Comparison of ENCODE assay signal across 40 cellular contexts in the genomic region with DNA sequence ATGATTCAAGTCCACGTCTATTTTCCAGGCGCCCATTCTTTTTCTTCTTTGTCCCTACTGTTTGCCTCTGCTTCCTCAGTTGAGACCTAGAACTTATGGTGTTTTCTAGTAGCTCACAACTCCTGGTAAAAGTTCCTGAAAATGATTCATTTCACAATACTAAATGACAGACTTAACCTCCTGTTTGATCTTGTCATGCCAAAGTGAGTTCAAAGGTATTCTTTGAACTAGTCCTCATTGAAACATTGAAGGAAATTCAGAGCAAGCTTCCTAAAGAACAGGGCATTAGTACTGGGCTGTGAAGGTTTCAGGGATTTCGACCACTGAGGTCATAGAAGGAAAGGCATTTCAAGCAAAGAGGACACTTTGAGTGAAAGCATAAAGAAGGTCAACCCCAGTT.
"Had no signal": no experiment of that assay in that cellular context is flagged by ENCODE, and none has a peak within 500 bp of the region (broad histone marks: within the 10 kb centered on the region; RNA-seq: fewer than 3 reads in every experiment).

No MANE protein-coding gene starts in this region.

- H3K36me3 ChIP-seq: adrenal gland, ascending aorta, brain microvascular endothelial cell, breast epithelium, cardiac muscle cell had no signal

- H3K4me3 Mint-ChIP-seq: activated naive CD4-positive, alpha-beta T cell treated with anti-CD3 and anti-CD28 coated beads for 36 hours; activated naive CD4-positive, alpha-beta T cell treated with anti-CD3 and anti-CD28 coated beads, Interleukin-2, amount 10 ng/mL, durations not matched to agents 7 days and 5 days; activated naive CD4-positive, alpha-beta T cell treated with anti-CD3 and anti-CD28 coated beads, Interleukin-2, amount 50 U/mL, for 24 hours; activated naive CD8-positive, alpha-beta T cell; activated naive CD8-positive, alpha-beta T cell treated with anti-CD3 and anti-CD28 coated beads for 36 hours; activated naive CD8-positive, alpha-beta T cell treated with anti-CD3 and anti-CD28 coated beads, Interleukin-2, amount 10 ng/mL, durations not matched to agents 7 days and 5 days; activated naive CD8-positive, alpha-beta T cell treated with anti-CD3 and anti-CD28 coated beads, Interleukin-2, amount 50 U/mL, for 24 hours; activated T-cell treated with anti-CD3 and anti-CD28 coated beads, Interleukin-2, amount 50 U/mL, for 24 hours; activated T-cell treated with anti-CD3 and anti-CD28 coated beads, Interleukin-2, amount 50 U/mL, for 4 hours; activated T-cell treated with anti-CD3 and anti-CD28 coated beads, Interleukin-2, amount 50 U/mL, for 72 hours; activated T-helper 1 cell treated with anti-CD3 and anti-CD28 coated beads, Interleukin-12 subunit alpha, Interleukin-12 subunit beta, Interleukin-2, Interleukin-4 antibody, amounts not matched to agents 30 ng/mL and 10 ng/mL and 1 ng/mL, durations not matched to agents 14 hours and 24 hours and 36 hours; activated T-helper 17 cell treated with anti-CD3 and anti-CD28 coated beads, Interleukin-2, amount 50 U/mL, for 72 hours; brain; central memory CD8-positive, alpha-beta T cell had no signal

- H3K9me3 Mint-ChIP-seq: activated naive CD4-positive, alpha-beta T cell treated with anti-CD3 and anti-CD28 coated beads, Interleukin-2, amount 10 ng/mL, durations not matched to agents 7 days and 5 days; activated naive CD4-positive, alpha-beta T cell treated with anti-CD3 and anti-CD28 coated beads, Interleukin-2, amount 50 U/mL, for 72 hours; activated naive CD8-positive, alpha-beta T cell treated with anti-CD3 and anti-CD28 coated beads, Interleukin-2, amount 10 ng/mL, durations not matched to agents 7 days and 5 days; activated T-cell treated with anti-CD3 and anti-CD28 coated beads, Interleukin-2, amount 50 U/mL, for 24 hours; activated T-cell treated with anti-CD3 and anti-CD28 coated beads, Interleukin-2, amount 50 U/mL, for 72 hours; activated T-helper 1 cell treated with anti-CD3 and anti-CD28 coated beads, Interleukin-12 subunit alpha, Interleukin-12 subunit beta, Interleukin-2, Interleukin-4 antibody, amounts not matched to agents 30 ng/mL and 10 ng/mL and 1 ng/mL, durations not matched to agents 14 hours and 24 hours and 36 hours; activated T-helper 17 cell treated with anti-CD3 and anti-CD28 coated beads, Interleukin-2, amount 50 U/mL, for 72 hours; activated T-helper 2 cell treated with anti-CD3 and anti-CD28 coated beads, Interferon-gamma antibody, Interleukin-2, Interleukin-4, amounts not matched to agents 10 μg/mL and 5 μg/mL and 100 μg/mL, durations not matched to agents 14 hours and 24 hours and 36 hours had no signal

- H3K4me1 ChIP-seq: adrenal gland, ascending aorta, breast epithelium had no signal

- H3K27ac ChIP-seq: adrenal gland, ascending aorta, body of pancreas, brain microvascular endothelial cell, breast epithelium, cardiac muscle cell had no signal

- H3K9me3 ChIP-seq: adrenal gland, body of pancreas, breast epithelium had no signal

- H3K4me1 Mint-ChIP-seq: activated naive CD4-positive, alpha-beta T cell treated with anti-CD3 and anti-CD28 coated beads, Interleukin-2, amount 10 ng/mL, durations not matched to agents 7 days and 5 days; activated naive CD4-positive, alpha-beta T cell treated with anti-CD3 and anti-CD28 coated beads, Interleukin-2, amount 50 U/mL, for 24 hours; activated naive CD8-positive, alpha-beta T cell treated with anti-CD3 and anti-CD28 coated beads for 36 hours; activated naive CD8-positive, alpha-beta T cell treated with anti-CD3 and anti-CD28 coated beads, Interleukin-2, amount 10 ng/mL, durations not matched to agents 7 days and 5 days; activated naive CD8-positive, alpha-beta T cell treated with anti-CD3 and anti-CD28 coated beads, Interleukin-2, amount 50 U/mL, for 24 hours; activated T-helper 17 cell treated with anti-CD3 and anti-CD28 coated beads, Interleukin-2, amount 50 U/mL, for 72 hours; brain; central memory CD8-positive, alpha-beta T cell had no signal

- H3K4me3 ChIP-seq: adrenal gland, ascending aorta, body of pancreas, breast epithelium, cardiac muscle cell had no signal

- H3K27me3 ChIP-seq: adrenal gland, ascending aorta, body of pancreas, brain microvascular endothelial cell, breast epithelium, cardiac muscle cell had no signal

- H3K27me3 Mint-ChIP-seq: activated naive CD4-positive, alpha-beta T cell treated with anti-CD3 and anti-CD28 coated beads, Interleukin-2, amount 10 ng/mL, durations not matched to agents 7 days and 5 days; activated naive CD8-positive, alpha-beta T cell; activated naive CD8-positive, alpha-beta T cell treated with anti-CD3 and anti-CD28 coated beads for 36 hours; activated naive CD8-positive, alpha-beta T cell treated with anti-CD3 and anti-CD28 coated beads, Interleukin-2, amount 10 ng/mL, durations not matched to agents 7 days and 5 days; activated naive CD8-positive, alpha-beta T cell treated with anti-CD3 and anti-CD28 coated beads, Interleukin-2, amount 50 U/mL, for 24 hours; activated T-helper 17 cell treated with anti-CD3 and anti-CD28 coated beads, Interleukin-2, amount 50 U/mL, for 72 hours; brain had no signal

- ATAC-seq: activated naive CD4-positive, alpha-beta T cell treated with anti-CD3 and anti-CD28 coated beads, Interleukin-2, amount 50 U/mL, for 72 hours; activated naive CD8-positive, alpha-beta T cell treated with anti-CD3 and anti-CD28 coated beads, Interleukin-2, amount 50 U/mL, for 24 hours; activated T-cell treated with anti-CD3 and anti-CD28 coated beads, Interleukin-2, amount 50 U/mL, for 4 hours; activated T-cell treated with anti-CD3 and anti-CD28 coated beads, Interleukin-2, amount 50 U/mL, for 72 hours; activated T-helper 17 cell treated with anti-CD3 and anti-CD28 coated beads, Interleukin-2, amount 50 U/mL, for 72 hours; body of pancreas had no signal

- DNase-seq: activated effector memory CD4-positive, alpha-beta T cell treated with anti-CD3 and anti-CD28 coated beads, Interleukin-2, amount 50 U/mL, for 16 hours; activated effector memory CD4-positive, alpha-beta T cell treated with Interleukin-2 at 50 U/mL for 16 hours; activated gamma-delta T cell; activated gamma-delta T cell treated with Interleukin-2 at 50 U/mL for 16 hours; activated naive CD4-positive, alpha-beta T cell; activated naive CD4-positive, alpha-beta T cell treated with anti-CD3 and anti-CD28 coated beads for 36 hours; activated naive CD4-positive, alpha-beta T cell treated with anti-CD3 and anti-CD28 coated beads, Interleukin-2, amount 10 ng/mL, durations not matched to agents 7 days and 5 days; activated naive CD4-positive, alpha-beta T cell treated with anti-CD3 and anti-CD28 coated beads, Interleukin-2, amount 50 U/mL, for 16 hours; activated naive CD4-positive, alpha-beta T cell treated with Interleukin-2 at 50 U/mL for 16 hours; activated naive CD8-positive, alpha-beta T cell treated with anti-CD3 and anti-CD28 coated beads for 36 hours; activated naive CD8-positive, alpha-beta T cell treated with anti-CD3 and anti-CD28 coated beads, Interleukin-2, amount 10 ng/mL, durations not matched to agents 7 days and 5 days; activated naive CD8-positive, alpha-beta T cell treated with anti-CD3 and anti-CD28 coated beads, Interleukin-2, amount 50 U/mL, for 24 hours; activated T-cell treated with anti-CD3 and anti-CD28 coated beads, Interleukin-2, amount 50 U/mL, for 1 hour; activated T-cell treated with anti-CD3 and anti-CD28 coated beads, Interleukin-2, amount 50 U/mL, for 24 hours; activated T-cell treated with anti-CD3 and anti-CD28 coated beads, Interleukin-2, amount 50 U/mL, for 4 hours; activated T-cell treated with anti-CD3 and anti-CD28 coated beads, Interleukin-2, amount 50 U/mL, for 48 hours; activated T-cell treated with anti-CD3 and anti-CD28 coated beads, Interleukin-2, amount 50 U/mL, for 72 hours; adrenal gland; amniotic stem cell; amygdala; anterior cingulate cortex; aorta; body of pancreas; brain microvascular endothelial cell; caudate nucleus; central memory CD4-positive, alpha-beta T cell; cerebellar nuclear complex had no signal

- H3K36me3 Mint-ChIP-seq: activated naive CD4-positive, alpha-beta T cell treated with anti-CD3 and anti-CD28 coated beads, Interleukin-2, amount 10 ng/mL, durations not matched to agents 7 days and 5 days; activated naive CD4-positive, alpha-beta T cell treated with anti-CD3 and anti-CD28 coated beads, Interleukin-2, amount 50 U/mL, for 24 hours; activated naive CD4-positive, alpha-beta T cell treated with anti-CD3 and anti-CD28 coated beads, Interleukin-2, amount 50 U/mL, for 72 hours; activated naive CD8-positive, alpha-beta T cell; activated naive CD8-positive, alpha-beta T cell treated with anti-CD3 and anti-CD28 coated beads for 36 hours; activated naive CD8-positive, alpha-beta T cell treated with anti-CD3 and anti-CD28 coated beads, Interleukin-2, amount 10 ng/mL, durations not matched to agents 7 days and 5 days; brain had no signal

- FAIRE-seq: astrocyte, bronchial epithelial cell had no signal

- H3K27ac Mint-ChIP-seq: activated naive CD4-positive, alpha-beta T cell treated with anti-CD3 and anti-CD28 coated beads for 36 hours; activated naive CD4-positive, alpha-beta T cell treated with anti-CD3 and anti-CD28 coated beads, Interleukin-2, amount 10 ng/mL, durations not matched to agents 7 days and 5 days; activated naive CD4-positive, alpha-beta T cell treated with anti-CD3 and anti-CD28 coated beads, Interleukin-2, amount 50 U/mL, for 24 hours; activated naive CD4-positive, alpha-beta T cell treated with anti-CD3 and anti-CD28 coated beads, Interleukin-2, amount 50 U/mL, for 72 hours; activated naive CD8-positive, alpha-beta T cell; activated naive CD8-positive, alpha-beta T cell treated with anti-CD3 and anti-CD28 coated beads for 36 hours; activated naive CD8-positive, alpha-beta T cell treated with anti-CD3 and anti-CD28 coated beads, Interleukin-2, amount 10 ng/mL, durations not matched to agents 7 days and 5 days; activated naive CD8-positive, alpha-beta T cell treated with anti-CD3 and anti-CD28 coated beads, Interleukin-2, amount 50 U/mL, for 24 hours; activated T-cell treated with anti-CD3 and anti-CD28 coated beads, Interleukin-2, amount 50 U/mL, for 24 hours; activated T-cell treated with anti-CD3 and anti-CD28 coated beads, Interleukin-2, amount 50 U/mL, for 72 hours; activated T-helper 1 cell treated with anti-CD3 and anti-CD28 coated beads, Interleukin-12 subunit alpha, Interleukin-12 subunit beta, Interleukin-2, Interleukin-4 antibody, amounts not matched to agents 30 ng/mL and 10 ng/mL and 1 ng/mL, durations not matched to agents 14 hours and 24 hours and 36 hours; activated T-helper 17 cell treated with anti-CD3 and anti-CD28 coated beads, Interleukin-2, amount 50 U/mL, for 72 hours; activated T-helper 2 cell treated with anti-CD3 and anti-CD28 coated beads, Interferon-gamma antibody, Interleukin-2, Interleukin-4, amounts not matched to agents 10 μg/mL and 5 μg/mL and 100 μg/mL, durations not matched to agents 14 hours and 24 hours and 36 hours; brain had no signal
